ENCODE assay signal across 8 cellular contexts in the genomic region with DNA sequence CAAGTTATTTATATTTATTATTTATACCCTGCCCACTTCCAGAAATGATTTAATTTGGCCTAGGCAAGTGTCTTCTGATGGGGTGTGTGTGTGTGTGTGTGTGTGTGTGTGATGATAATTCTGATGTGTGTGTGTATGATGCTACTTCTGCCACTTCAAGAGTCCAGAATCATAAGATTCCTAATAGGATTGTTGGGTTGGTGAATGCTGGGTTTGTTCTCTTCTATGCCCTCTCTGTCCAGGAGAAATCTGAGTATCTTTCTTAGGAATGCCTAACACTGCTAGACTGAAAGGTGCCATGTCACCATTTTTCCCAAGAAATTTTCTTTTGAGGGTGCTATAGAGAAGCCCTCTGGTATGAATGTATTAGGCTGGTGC.
DNase-seq lines count a peak whose midpoint lies in the region; ATAC-seq, FAIRE-seq and TF ChIP-seq lines count a peak whose summit lies in the region.
"Had no signal": no experiment of that assay in that cellular context is flagged by ENCODE, and none has a peak within 500 bp of the region (broad histone marks: within the 10 kb centered on the region; RNA-seq: fewer than 3 reads in every experiment).

No MANE protein-coding gene starts in this region.

- no peak for ATAC-seq in central memory CD8-positive, alpha-beta T cell (replicated peaks; ENCODE audit: extremely low read depth, poor library complexity, severe bottlenecking)
- ATAC-seq in GM21619 (IDR thresholded peaks at IDR 0.05; ENCODE audit: unreplicated experiment) = no peak

- H4K20me1 ChIP-seq in Loucy (ENCODE audit: insufficient read depth, low read length, poor library complexity, severe bottlenecking) = peaks cover 79% of the 10 kb centered on the region
- H4K20me1 ChIP-seq in neural progenitor cell (ENCODE audit: low read depth) = peaks cover 83% of the 10 kb centered on the region

- intact Hi-C loops in CD4-positive, alpha-beta memory T cell (cut with micrococcal nuclease) = loop anchor here (1.0 kb wide), 1 partner anchor 11 kb away; no protein-coding TSS in a partner anchor

- peaks cover 100% of the 10 kb centered on the region for H3K4me1 ChIP-seq in CD4-positive, alpha-beta memory T cell (ENCODE audit: insufficient read depth, low read length)
- H3K4me1 ChIP-seq in Loucy (ENCODE audit: insufficient read depth, low read length, poor library complexity, severe bottlenecking) (peaks cover 92% of the 10 kb centered on the region), neural progenitor cell (peaks cover 25% of the 10 kb centered on the region)

- no peaks in the 10 kb centered on the region for H3K27me3 Mint-ChIP-seq in CD4-positive, alpha-beta memory T cell
- H3K27me3 Mint-ChIP-seq in central memory CD8-positive, alpha-beta T cell = no peaks in the 10 kb centered on the region
- H3K27me3 Mint-ChIP-seq in neural progenitor cell (ENCODE audit: insufficient read depth, low read depth) = peaks cover under 1% of the 10 kb centered on the region

- H3F3A ChIP-seq in Loucy (ENCODE audit: low read depth) (peaks cover 26% of the 10 kb centered on the region), neural progenitor cell (ENCODE audit: low read depth) (no peaks in the 10 kb centered on the region)

- peak overlapping the region; percentile 85 for H3K4me2 ChIP-seq in Loucy (ENCODE audit: low read depth, low read length, poor library complexity, severe bottlenecking)
- H3K4me2 ChIP-seq in neural progenitor cell = peak overlapping the region; percentile 58

- POLR2A ChIA-PET in CD4-positive, alpha-beta memory T cell (lab: Charles Lee; ENCODE audit: partially characterized antibody) = interaction anchor here (1.6 to 17.5 kb wide), 5 partner anchors 9 to 23 kb away, joined by 5 to 665 read pairs (median 41); no protein-coding TSS in a partner anchor

- no peaks in the 10 kb centered on the region for H3K36me3 ChIP-seq in CD4-positive, alpha-beta memory T cell (ENCODE audit: insufficient read depth, low read length)
- H3K36me3 ChIP-seq in Loucy (ENCODE audit: insufficient read depth, low read length) (peaks cover 17% of the 10 kb centered on the region; the same call in 1 of the 2 replicates), neural progenitor cell (no peaks in the 10 kb centered on the region)
- H3K36me3 ChIP-seq: esophagus squamous epithelium had no signal

- H3K4me3 Mint-ChIP-seq in CD4-positive, alpha-beta memory T cell = peak overlapping the region in 6 of 8 donors; percentile 4 to 83 (median 66)
- H3K4me3 Mint-ChIP-seq in central memory CD8-positive, alpha-beta T cell = no peak overlapping the region
- no peak overlapping the region for H3K4me3 Mint-ChIP-seq in neural progenitor cell

- H3K9ac ChIP-seq in Loucy (ENCODE audit: low read depth, low read length, poor library complexity, severe bottlenecking) (peak overlapping the region; percentile 1), neural progenitor cell (no peak overlapping the region)

- no peak for FAIRE-seq in D721Med (lab: Jason Lieb, UNC)

- H3K27ac Mint-ChIP-seq in CD4-positive, alpha-beta memory T cell = peak overlapping the region; percentile 89 to 99 (median 94)
- H3K27ac Mint-ChIP-seq in central memory CD8-positive, alpha-beta T cell (ENCODE audit: low read depth) = peak overlapping the region; percentile 85
- no peak overlapping the region for H3K27ac Mint-ChIP-seq in neural progenitor cell

- H3K4me3 ChIP-seq in CD4-positive, alpha-beta memory T cell (ENCODE audit: low read length in 2 of 2) = no peak overlapping the region
- H3K4me3 ChIP-seq in Loucy (ENCODE audit: low read length, poor library complexity, severe bottlenecking) = no peak overlapping the region
- no peak overlapping the region for H3K4me3 ChIP-seq in neural progenitor cell
- H3K4me3 ChIP-seq: esophagus squamous epithelium had no signal

- peaks cover 78 to 100% (median 89%) of the 10 kb centered on the region in 4 donors for H3K4me1 Mint-ChIP-seq in CD4-positive, alpha-beta memory T cell
- H3K4me1 Mint-ChIP-seq in central memory CD8-positive, alpha-beta T cell = peaks cover 91% of the 10 kb centered on the region
- H3K4me1 Mint-ChIP-seq in neural progenitor cell = peaks cover 39% of the 10 kb centered on the region

- peaks cover 3 to 17% of the 10 kb centered on the region in 2 donors for H3K36me3 Mint-ChIP-seq in CD4-positive, alpha-beta memory T cell
- H3K36me3 Mint-ChIP-seq in central memory CD8-positive, alpha-beta T cell (ENCODE audit: insufficient read depth) = peaks cover 27% of the 10 kb centered on the region
- peaks cover 15% of the 10 kb centered on the region for H3K36me3 Mint-ChIP-seq in neural progenitor cell

- no peak for DNase-seq in CD4-positive, alpha-beta memory T cell
- DNase-seq in central memory CD8-positive, alpha-beta T cell (ENCODE audit: low spot score in 2 of 2) = no peak
- DNase-seq in neural progenitor cell (ENCODE audit: low spot score) = no peak
- DNase-seq in COR-L47 (lab: John Stamatoyannopoulos, UW) = no peak
- no peak for DNase-seq in D721Med (ENCODE audit: insufficient read length, low spot score)
- DNase-seq: esophagus squamous epithelium had no signal

- H2AFZ ChIP-seq in Loucy (ENCODE audit: low read length) (no peak overlapping the region), neural progenitor cell (replicated peaks) (no peak overlapping the region)

- H3K9me3 Mint-ChIP-seq in CD4-positive, alpha-beta memory T cell = no peaks in the 10 kb centered on the region
- H3K9me3 Mint-ChIP-seq in central memory CD8-positive, alpha-beta T cell = no peaks in the 10 kb centered on the region
- H3K9me3 Mint-ChIP-seq in neural progenitor cell = no peaks in the 10 kb centered on the region

- H3K9me2 ChIP-seq in Loucy (replicated peaks; ENCODE audit: low read depth, low read length) = no peaks in the 10 kb centered on the region

- no peaks in the 10 kb centered on the region for H3K27me3 ChIP-seq in CD4-positive, alpha-beta memory T cell (ENCODE audit: insufficient read depth, low read length)
- H3K27me3 ChIP-seq in Loucy (ENCODE audit: insufficient read depth, low read length, poor library complexity, severe bottlenecking) = no peaks in the 10 kb centered on the region
- no peaks in the 10 kb centered on the region for H3K27me3 ChIP-seq in neural progenitor cell
- H3K27me3 ChIP-seq: esophagus squamous epithelium had no signal

- no peak for TF ChIP-seq CTCF in Loucy (conservative IDR thresholded peaks at IDR 0.05; ENCODE audit: low read length)
- TF ChIP-seq CTCF in neural progenitor cell (IDR thresholded peaks at IDR 0.05) = no peak
- no peak for TF ChIP-seq CTCF in D721Med (IDR thresholded peaks at IDR 0.05; ENCODE audit: insufficient read depth, missing control alignments)

- H3K27ac ChIP-seq in CD4-positive, alpha-beta memory T cell (ENCODE audit: low read depth, low read length) = peak overlapping the region; percentile 94
- H3K27ac ChIP-seq in neural progenitor cell = no peak overlapping the region

- H3K79me2 ChIP-seq in Loucy (ENCODE audit: insufficient read depth, low read length) (peaks cover 99% of the 10 kb centered on the region), neural progenitor cell (ENCODE audit: low read depth) (peaks cover 89% of the 10 kb centered on the region)

- CTCF ChIA-PET in CD4-positive, alpha-beta memory T cell (lab: Charles Lee; ENCODE audit: partially characterized antibody) = interaction anchor here (1.9 to 14.6 kb wide), 2 partner anchors 18 to 27 kb away, joined by 5 to 199 read pairs; no protein-coding TSS in a partner anchor

- H3K9me3 ChIP-seq in CD4-positive, alpha-beta memory T cell (ENCODE audit: control insufficient read depth in 1 of 2, low read length in 2 of 2) = no peaks in the 10 kb centered on the region
- H3K9me3 ChIP-seq in Loucy (ENCODE audit: insufficient read depth, low read depth, low read length) = no peaks in the 10 kb centered on the region
- H3K9me3 ChIP-seq in neural progenitor cell (ENCODE audit: low read depth) = no peaks in the 10 kb centered on the region
- H3K9me3 ChIP-seq: esophagus squamous epithelium had no signal

Comparison
In these comparisons a context has a peak if more than half of its experiments do, and no peak if none do; other contexts are left out.
1. H3K4me3 Mint-ChIP-seq: peak in CD4-positive, alpha-beta memory T cell (6 of 8); none in central memory CD8-positive, alpha-beta T cell (single experiment) and neural progenitor cell (single experiment).